In the genomic region with DNA sequence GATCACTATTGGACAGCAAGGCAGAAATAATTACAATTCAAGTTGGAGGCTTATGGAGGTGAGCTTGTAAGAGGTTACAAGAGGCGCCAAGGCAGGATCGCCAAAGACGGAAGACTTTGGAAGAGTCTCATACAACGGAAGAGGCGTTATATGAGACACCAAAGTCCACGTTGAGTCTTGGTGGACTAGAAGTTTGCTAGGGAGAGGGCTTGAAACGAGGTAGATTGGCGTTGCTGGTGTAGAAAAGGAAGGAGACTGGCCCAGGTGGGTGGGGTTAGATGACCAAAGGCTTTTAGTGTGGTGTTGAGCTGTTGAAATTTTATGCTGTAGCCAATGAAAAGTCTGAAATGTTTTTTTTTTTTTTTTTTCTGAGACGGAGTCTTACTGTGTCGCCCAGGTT, we compare ENCODE assay signal across 10 cellular contexts. TPM values are rescaled to one million over a fixed set of nuclear protein-coding genes. Genes with fewer than 3 reads are reported as not detected.
DNase-seq lines count a peak whose midpoint lies in the region; ATAC-seq, FAIRE-seq and TF ChIP-seq lines count a peak whose summit lies in the region.
"Had no signal": no experiment of that assay in that cellular context is flagged by ENCODE, and none has a peak within 500 bp of the region (broad histone marks: within the 10 kb centered on the region; RNA-seq: fewer than 3 reads in every experiment).

No MANE protein-coding gene starts in this region.

- peak overlapping the region; percentile 79 to 93 for H3K4me3 ChIP-seq in kidney (ENCODE audit: low read length in 2 of 2)
- H3K4me3 ChIP-seq in thymus (ENCODE audit: low read length), result peak overlapping the region; percentile 86
- H3K4me3 ChIP-seq in upper lobe of left lung, result peak overlapping the region in 1 of 4 donors; percentile 97

- H3K36me3 Mint-ChIP-seq in activated T-cell treated with anti-CD3 and anti-CD28 coated beads, Interleukin-2, amount 50 U/mL, for 4 hours (ENCODE audit: insufficient read depth), result peaks cover 20% of the 10 kb centered on the region
- peaks cover 43% of the 10 kb centered on the region for H3K36me3 Mint-ChIP-seq in activated CD4-positive, alpha-beta memory T cell treated with anti-CD3 and anti-CD28 coated beads, Interleukin-2, amount 10 ng/mL, durations not matched to agents 7 days and 5 days (ENCODE audit: low read depth)

- no peaks in the 10 kb centered on the region for H3K9me3 ChIP-seq in kidney (ENCODE audit: control insufficient read depth in 1 of 2, low read length in 2 of 2)
- no peaks in the 10 kb centered on the region for H3K9me3 ChIP-seq in thymus (ENCODE audit: control insufficient read depth)
- H3K9me3 ChIP-seq in upper lobe of left lung, result no peaks in the 10 kb centered on the region

- no peak for FAIRE-seq in kidney (lab: Jason Lieb, UNC)
- FAIRE-seq: D721Med, endometrium had no signal

- peak overlapping the region; percentile 52 to 65 for H3K9ac ChIP-seq in kidney (ENCODE audit: low read length in 2 of 2)

- H3K4me1 ChIP-seq in kidney (ENCODE audit: control insufficient read depth in 1 of 2, insufficient read depth in 1 of 2, low read depth in 1 of 2, low read length in 2 of 2) (peaks cover 0 to 11% of the 10 kb centered on the region in 2 donors), thymus (ENCODE audit: control insufficient read depth, insufficient read depth, low read length) (peaks cover 9% of the 10 kb centered on the region), upper lobe of left lung (peaks cover 11 to 18% (median 13%) of the 10 kb centered on the region in 4 donors)

- CTCF ChIA-PET in activated CD4-positive, alpha-beta memory T cell treated with anti-CD3 and anti-CD28 coated beads, Interleukin-2, amount 10 ng/mL, durations not matched to agents 7 days and 5 days (lab: Charles Lee), result interaction anchor here (1.1 to 3.7 kb wide), 3 partner anchors 17 to 363 kb away, joined by 3 to 35 read pairs (median 12); no protein-coding TSS in a partner anchor

- intact Hi-C loops in kidney (cut with DNase I), result no loop called here

- no peaks in the 10 kb centered on the region for H3K9me3 Mint-ChIP-seq in activated T-cell treated with anti-CD3 and anti-CD28 coated beads, Interleukin-2, amount 50 U/mL, for 4 hours
- H3K9me3 Mint-ChIP-seq in activated CD4-positive, alpha-beta memory T cell treated with anti-CD3 and anti-CD28 coated beads, Interleukin-2, amount 10 ng/mL, durations not matched to agents 7 days and 5 days, result peaks cover 3% of the 10 kb centered on the region

- no peak overlapping the region for H3K27ac Mint-ChIP-seq in activated CD4-positive, alpha-beta memory T cell treated with anti-CD3 and anti-CD28 coated beads, Interleukin-2, amount 10 ng/mL, durations not matched to agents 7 days and 5 days

- no peaks in the 10 kb centered on the region for H3K27me3 Mint-ChIP-seq in activated T-cell treated with anti-CD3 and anti-CD28 coated beads, Interleukin-2, amount 50 U/mL, for 4 hours (ENCODE audit: low read depth)
- H3K27me3 Mint-ChIP-seq in activated CD4-positive, alpha-beta memory T cell treated with anti-CD3 and anti-CD28 coated beads, Interleukin-2, amount 10 ng/mL, durations not matched to agents 7 days and 5 days, result no peaks in the 10 kb centered on the region

- H3K36me3 ChIP-seq in kidney (ENCODE audit: control insufficient read depth in 1 of 2, insufficient read depth in 2 of 2, low read length in 2 of 2) (no peaks in the 10 kb centered on the region), thymus (ENCODE audit: control insufficient read depth, insufficient read depth) (peaks cover 14% of the 10 kb centered on the region), upper lobe of left lung (no peaks in the 10 kb centered on the region)

- H3K4me3 Mint-ChIP-seq in activated T-cell treated with anti-CD3 and anti-CD28 coated beads, Interleukin-2, amount 50 U/mL, for 4 hours, result peak overlapping the region; percentile 99
- peak overlapping the region; percentile 94 for H3K4me3 Mint-ChIP-seq in activated CD4-positive, alpha-beta memory T cell treated with anti-CD3 and anti-CD28 coated beads, Interleukin-2, amount 10 ng/mL, durations not matched to agents 7 days and 5 days

- TF ChIP-seq POLR2A in upper lobe of left lung (IDR thresholded peaks at IDR 0.05), result no peak

- no peak overlapping the region for H3K27ac ChIP-seq in kidney (ENCODE audit: low read depth in 2 of 2, low read length in 2 of 2)
- no peak overlapping the region for H3K27ac ChIP-seq in thymus (ENCODE audit: low read depth)
- H3K27ac ChIP-seq in upper lobe of left lung, result no peak overlapping the region

- no peak for ATAC-seq in activated T-cell treated with anti-CD3 and anti-CD28 coated beads, Interleukin-2, amount 50 U/mL, for 4 hours
- no peak for ATAC-seq in upper lobe of left lung (ENCODE audit: low FRiP score in 2 of 2)

- no peak for TF ChIP-seq EP300 in upper lobe of left lung (IDR thresholded peaks at IDR 0.05)

- H3K27me3 ChIP-seq in thymus (ENCODE audit: control insufficient read depth, insufficient read depth) (no peaks in the 10 kb centered on the region), upper lobe of left lung (no peaks in the 10 kb centered on the region)

- TF ChIP-seq CTCF in kidney (IDR thresholded peaks at IDR 0.05; ENCODE audit: borderline replicate concordance, extremely low read depth, insufficient read depth), result no peak
- TF ChIP-seq CTCF in upper lobe of left lung (IDR thresholded peaks at IDR 0.05), result no peak

- H3K4me1 Mint-ChIP-seq in activated T-cell treated with anti-CD3 and anti-CD28 coated beads, Interleukin-2, amount 50 U/mL, for 4 hours (ENCODE audit: low read depth), result peaks cover 40% of the 10 kb centered on the region
- peaks cover 40% of the 10 kb centered on the region for H3K4me1 Mint-ChIP-seq in activated CD4-positive, alpha-beta memory T cell treated with anti-CD3 and anti-CD28 coated beads, Interleukin-2, amount 10 ng/mL, durations not matched to agents 7 days and 5 days

- 95% methylated on average over 10 of the region's 10 CpGs for WGBS in thymus
- 80 to 86% methylated on average over 10 of the region's 10 CpGs for WGBS in upper lobe of left lung, 2 donors

- no peak for DNase-seq in activated T-cell treated with anti-CD3 and anti-CD28 coated beads, Interleukin-2, amount 50 U/mL, for 4 hours
- DNase-seq in activated T-cell treated with anti-CD3 and anti-CD28 coated beads, Interleukin-2, amount 50 U/mL, for 48 hours, result no peak
- no peak for DNase-seq in activated CD4-positive, alpha-beta memory T cell treated with anti-CD3 and anti-CD28 coated beads, Interleukin-2, amount 10 ng/mL, durations not matched to agents 7 days and 5 days
- DNase-seq in kidney (no peak), SW480 (ENCODE audit: low spot score) (no peak), AG20443 (ENCODE audit: low spot score) (no peak), upper lobe of left lung (no peak)

- POLR2A ChIA-PET in activated CD4-positive, alpha-beta memory T cell treated with anti-CD3 and anti-CD28 coated beads, Interleukin-2, amount 10 ng/mL, durations not matched to agents 7 days and 5 days (lab: Charles Lee), result interaction anchor here (0.7 to 2.3 kb wide), 4 partner anchors 8 to 379 kb away, joined by 3 to 13 read pairs (median 4); a partner anchor contains a TSS

RNA-seq across cellular contexts. Expression of a gene that starts 1.4 kb away (rescaled TPM):
- total RNA-seq in activated T-cell treated with anti-CD3 and anti-CD28 coated beads, Interleukin-2, amount 50 U/mL, for 4 hours, result 10 to 100 TPM; 44.1 to 54.0 (median 53.1) TPM
- total RNA-seq in activated CD4-positive, alpha-beta memory T cell treated with anti-CD3 and anti-CD28 coated beads, Interleukin-2, amount 10 ng/mL, durations not matched to agents 7 days and 5 days, result 10 to 100 TPM; 39.0 to 39.3 TPM
- total RNA-seq in kidney (17.0 TPM), upper lobe of left lung (10 to 100 TPM in 3 of 6 donors, 1 to 10 TPM in 3; 6.1 to 16.3 (median 10.2) TPM)
- polyA plus RNA-seq in kidney (ENCODE audit: insufficient read depth, low read depth, low replicate concordance) (7.2 TPM), thymus (24.2 TPM)

RNA-seq across cellular contexts. Expression of a gene that starts 35.2 kb away (rescaled TPM):
- 1 to 10 TPM in 1 of 3 donors, under 1 TPM in 2; 0.51 to 1.0 (median 0.90) TPM for total RNA-seq in activated T-cell treated with anti-CD3 and anti-CD28 coated beads, Interleukin-2, amount 50 U/mL, for 4 hours
- total RNA-seq in activated CD4-positive, alpha-beta memory T cell treated with anti-CD3 and anti-CD28 coated beads, Interleukin-2, amount 10 ng/mL, durations not matched to agents 7 days and 5 days, result not detected
- total RNA-seq in kidney, result 229 TPM
- polyA plus RNA-seq in kidney (ENCODE audit: insufficient read depth, low read depth, low replicate concordance), result 298 TPM
- 34.1 TPM for polyA plus RNA-seq in thymus
- 100 to 1,000 TPM in 3 of 6 donors, 10 to 100 TPM in 3; 57.6 to 153 (median 96.6) TPM for total RNA-seq in upper lobe of left lung

Comparison
In these comparisons a context has a peak if more than half of its experiments do, and no peak if none do; other contexts are left out.
1. RNA of a gene that starts 35.2 kb away (total RNA-seq): 229 TPM in kidney (single experiment) and 57.6 to 153 TPM in upper lobe of left lung; 0.51 to 1.0 TPM in activated T-cell treated with anti-CD3 and anti-CD28 coated beads, Interleukin-2, amount 50 U/mL, for 4 hours and not detected in activated CD4-positive, alpha-beta memory T cell treated with anti-CD3 and anti-CD28 coated beads, Interleukin-2, amount 10 ng/mL, durations not matched to agents 7 days and 5 days; every median in the first group is over 10 times any median in the second.